In the genomic region with DNA sequence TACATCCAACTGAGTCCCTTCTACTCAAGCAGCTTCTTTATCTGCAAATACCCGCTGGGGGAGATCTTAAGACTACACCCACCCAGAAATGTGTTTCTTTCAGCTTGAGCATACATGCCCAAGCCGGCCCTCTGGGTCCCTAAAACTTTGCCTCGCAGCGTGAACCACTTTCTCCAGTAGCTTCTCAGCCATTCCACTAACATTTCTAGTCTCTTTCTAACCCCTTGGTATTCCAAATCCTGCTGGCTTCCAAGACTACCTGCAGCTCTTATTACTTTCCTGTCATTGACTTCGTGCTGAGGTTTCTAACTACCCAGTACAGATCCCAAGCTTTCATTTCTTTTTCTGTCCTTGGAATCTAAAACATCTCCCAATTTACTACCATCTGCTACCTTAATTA, we compare ENCODE assay signal across 22 cellular contexts.
DNase-seq lines count a peak whose midpoint lies in the region; ATAC-seq, FAIRE-seq and TF ChIP-seq lines count a peak whose summit lies in the region.
"Had no signal": no experiment of that assay in that cellular context is flagged by ENCODE, and none has a peak within 500 bp of the region (broad histone marks: within the 10 kb centered on the region; RNA-seq: fewer than 3 reads in every experiment).

No MANE protein-coding gene starts in this region.

- H3K36me3 ChIP-seq in GM23338 (ENCODE audit: insufficient read depth) (no peaks in the 10 kb centered on the region), bronchial epithelial cell (ENCODE audit: control insufficient read depth, insufficient read depth, low read length) (no peaks in the 10 kb centered on the region), neural progenitor cell (no peaks in the 10 kb centered on the region), Karpas-422 (ENCODE audit: insufficient read depth, low read length) (no peaks in the 10 kb centered on the region)
- H3K36me3 ChIP-seq: HAP-1 had no signal

- H3K4me1 ChIP-seq in GM23338 (ENCODE audit: insufficient read depth) = no peaks in the 10 kb centered on the region
- peaks cover 30% of the 10 kb centered on the region for H3K4me1 ChIP-seq in neural progenitor cell
- no peaks in the 10 kb centered on the region for H3K4me1 ChIP-seq in Karpas-422 (ENCODE audit: low read length)

- peak; percentile 40 for FAIRE-seq in bronchial epithelial cell (lab: Jason Lieb, UNC)
- FAIRE-seq: A204.1, GM12892, GM18507 had no signal

- H3K4me1 Mint-ChIP-seq in GM23338 (no peaks in the 10 kb centered on the region; the same call in 1 of the 3 replicates), neural progenitor cell (peaks cover 24% of the 10 kb centered on the region), HFFc6 (ENCODE audit: low read depth) (no peaks in the 10 kb centered on the region)

- H3K79me2 ChIP-seq in GM23338 (replicated peaks; ENCODE audit: insufficient read depth) (no peaks in the 10 kb centered on the region), neural progenitor cell (ENCODE audit: low read depth) (no peaks in the 10 kb centered on the region), Karpas-422 (ENCODE audit: low read length) (no peaks in the 10 kb centered on the region)

- H3K9ac ChIP-seq in neural progenitor cell = no peak overlapping the region
- H3K9ac ChIP-seq in Karpas-422 (ENCODE audit: low read length) = no peak overlapping the region
- H3K9ac ChIP-seq: KMS-11 had no signal

- H3F3A ChIP-seq in GM23338 (replicated peaks; ENCODE audit: low read depth) (no peaks in the 10 kb centered on the region), neural progenitor cell (ENCODE audit: low read depth) (peaks cover 4% of the 10 kb centered on the region)

- H3K9me2 ChIP-seq in GM23338 (ENCODE audit: insufficient read depth) = peaks cover 4% of the 10 kb centered on the region; the same call in 1 of the 2 replicates
- no peaks in the 10 kb centered on the region for H3K9me2 ChIP-seq in Karpas-422 (replicated peaks; ENCODE audit: insufficient read depth, low read length)

- H4K20me1 ChIP-seq in GM23338 (replicated peaks; ENCODE audit: insufficient read depth) = no peaks in the 10 kb centered on the region
- no peaks in the 10 kb centered on the region for H4K20me1 ChIP-seq in neural progenitor cell (ENCODE audit: low read depth)
- no peaks in the 10 kb centered on the region for H4K20me1 ChIP-seq in Karpas-422 (ENCODE audit: insufficient read depth, low read depth, low read length)

- H2AFZ ChIP-seq in GM23338 (0 out of 2 replicates have a peak overlapping the region, but pooled peaks have one; percentile 69), neural progenitor cell (replicated peaks) (peak overlapping the region; percentile 42), Karpas-422 (ENCODE audit: low read length) (no peak overlapping the region)

- H3K27me3 ChIP-seq in GM23338 (ENCODE audit: insufficient read depth) = no peaks in the 10 kb centered on the region
- H3K27me3 ChIP-seq in bronchial epithelial cell (ENCODE audit: control insufficient read depth, insufficient read depth, low read length) = no peaks in the 10 kb centered on the region
- H3K27me3 ChIP-seq in neural progenitor cell = no peaks in the 10 kb centered on the region
- H3K27me3 ChIP-seq in Karpas-422 (ENCODE audit: low read length) = no peaks in the 10 kb centered on the region

- H3K27ac ChIP-seq in GM23338 (ENCODE audit: low read depth) (no peak overlapping the region), neural progenitor cell (no peak overlapping the region), Karpas-422 (ENCODE audit: low read length) (no peak overlapping the region)
- H3K27ac ChIP-seq: C4-2B, HL-60, KMS-11 had no signal

- H3K27me3 Mint-ChIP-seq in GM23338 (ENCODE audit: insufficient read depth, low read depth, poor library complexity) = peaks cover 2% of the 10 kb centered on the region
- H3K27me3 Mint-ChIP-seq in neural progenitor cell (ENCODE audit: insufficient read depth, low read depth) = peaks cover 5% of the 10 kb centered on the region
- no peaks in the 10 kb centered on the region for H3K27me3 Mint-ChIP-seq in HFFc6 (ENCODE audit: insufficient read depth)
- H3K27me3 Mint-ChIP-seq: CD4-positive, alpha-beta T cell had no signal

- H3K4me3 ChIP-seq in GM23338 = no peak overlapping the region
- no peak overlapping the region for H3K4me3 ChIP-seq in bronchial epithelial cell (ENCODE audit: low read depth, low read length)
- no peak overlapping the region for H3K4me3 ChIP-seq in neural progenitor cell
- no peak overlapping the region for H3K4me3 ChIP-seq in Karpas-422 (ENCODE audit: low read length)
- H3K4me3 ChIP-seq: HAP-1 had no signal

- H3K27ac Mint-ChIP-seq in GM23338 = no peak overlapping the region
- H3K27ac Mint-ChIP-seq in neural progenitor cell = no peak overlapping the region
- no peak overlapping the region for H3K27ac Mint-ChIP-seq in HFFc6
- H3K27ac Mint-ChIP-seq: CD4-positive, alpha-beta T cell had no signal

- no peak for ATAC-seq in GM23338

- H3K9me3 Mint-ChIP-seq in GM23338 = no peaks in the 10 kb centered on the region
- no peaks in the 10 kb centered on the region for H3K9me3 Mint-ChIP-seq in neural progenitor cell
- peaks cover 57% of the 10 kb centered on the region for H3K9me3 Mint-ChIP-seq in HFFc6
- H3K9me3 Mint-ChIP-seq: CD4-positive, alpha-beta T cell had no signal

- H3K9me3 ChIP-seq in neural progenitor cell (ENCODE audit: low read depth) = no peaks in the 10 kb centered on the region
- H3K9me3 ChIP-seq in Karpas-422 (ENCODE audit: low read length) = no peaks in the 10 kb centered on the region
- H3K9me3 ChIP-seq: HAP-1 had no signal

- no peaks in the 10 kb centered on the region for H3K36me3 Mint-ChIP-seq in GM23338 (ENCODE audit: low read depth)
- H3K36me3 Mint-ChIP-seq in neural progenitor cell = no peaks in the 10 kb centered on the region
- no peaks in the 10 kb centered on the region for H3K36me3 Mint-ChIP-seq in HFFc6 (ENCODE audit: low read depth)

- H3K4me3 Mint-ChIP-seq in GM23338 (no peak overlapping the region), neural progenitor cell (no peak overlapping the region), HFFc6 (no peak overlapping the region)
- H3K4me3 Mint-ChIP-seq: CD4-positive, alpha-beta T cell had no signal

- H3K4me2 ChIP-seq in GM23338 (no peak overlapping the region), neural progenitor cell (peak overlapping the region; percentile 38), Karpas-422 (ENCODE audit: low read depth, low read length, poor library complexity, severe bottlenecking) (no peak overlapping the region)
- H3K4me2 ChIP-seq: KMS-11 had no signal

- TF ChIP-seq CTCF in GM23338 (conservative IDR thresholded peaks at IDR 0.05; ENCODE audit: low read depth in 2 of 2) = no peak
- no peak for TF ChIP-seq CTCF in bronchial epithelial cell (IDR thresholded peaks at IDR 0.05; ENCODE audit: insufficient read depth, low read length, severe bottlenecking)
- no peak for TF ChIP-seq CTCF in neural progenitor cell (IDR thresholded peaks at IDR 0.05)
- TF ChIP-seq CTCF in HFFc6 (IDR thresholded peaks at IDR 0.05) = no peak

- DNase-seq in DMS 273 treated with DMSO at 0.1 percent for 48 hours (lab: John Stamatoyannopoulos, UW) (peak; percentile 68), GM23338 (ENCODE audit: low spot score) (no peak), bronchial epithelial cell (ENCODE audit: low read depth) (no peak), neural progenitor cell (ENCODE audit: low spot score) (no peak), OCI-M2 (lab: John Stamatoyannopoulos, UW; ENCODE audit: unreplicated experiment) (no peak), Karpas-422 (no peak), NCI-H2227 treated with DMSO at 0.1 percent for 48 hours (lab: John Stamatoyannopoulos, UW) (no peak), HFFc6 (no peak)
- DNase-seq: ACHN; AML-193; CD4-positive, alpha-beta T cell; DMS53; DND-41; EL; GDM1 had no signal

TF ChIP-seq in GM23338, 12 proteins besides CTCF, POLR2A, EP300 and RAD21 (continues in another document):
- no peak for TF ChIP-seq STAT1 (IDR thresholded peaks at IDR 0.05; ENCODE audit: unreplicated experiment)
- no peak for TF ChIP-seq EZH2phosphoT487 (IDR thresholded peaks at IDR 0.05; ENCODE audit: unreplicated experiment)
